Comparison of ENCODE assay signal across 16 cellular contexts in the genomic region with DNA sequence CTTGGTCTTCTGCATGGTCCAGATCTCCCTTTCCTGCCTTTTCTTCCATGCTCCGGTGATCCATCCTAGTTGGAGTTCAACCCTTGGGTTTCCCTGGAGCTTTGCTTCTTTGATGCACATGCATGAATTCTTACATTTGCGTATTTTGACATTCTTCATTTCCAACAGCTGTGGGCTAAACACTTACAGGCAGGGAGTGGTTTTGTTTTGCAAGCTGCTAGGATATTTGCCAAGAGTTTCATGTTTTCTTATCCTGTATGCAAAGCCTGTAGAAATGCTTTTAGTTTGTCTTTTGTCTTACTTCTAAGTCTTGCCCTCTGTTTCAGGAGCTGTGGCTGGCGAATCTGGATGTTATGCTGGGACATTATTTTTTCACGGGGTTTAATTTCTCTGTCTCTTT.
DNase-seq lines count a peak whose midpoint lies in the region; ATAC-seq and TF ChIP-seq lines count a peak whose summit lies in the region.
"Had no signal": no experiment of that assay in that cellular context is flagged by ENCODE, and none has a peak within 500 bp of the region (broad histone marks: within the 10 kb centered on the region; RNA-seq: fewer than 3 reads in every experiment).

No MANE protein-coding gene starts in this region.

- TF ChIP-seq CTCF in cardiac fibroblast (IDR thresholded peaks at IDR 0.05; ENCODE audit: low read depth, low read length) (no peak), hepatocyte (IDR thresholded peaks at IDR 0.05; ENCODE audit: poor library complexity) (no peak)

- H3K9me3 ChIP-seq in hepatocyte (ENCODE audit: low read depth) = no peaks in the 10 kb centered on the region
- H3K9me3 ChIP-seq: MG63 had no signal

- WGBS in hepatocyte (ENCODE audit: low lambda C conversion rate, missing lambda C conversion rate) = 70% methylated on average over 4 of the region's 4 CpGs

- no peaks in the 10 kb centered on the region for H3K36me3 ChIP-seq in hepatocyte (replicated peaks; ENCODE audit: insufficient read depth, low read depth)
- H3K36me3 ChIP-seq: MG63 had no signal

- no peaks in the 10 kb centered on the region for H3K4me1 ChIP-seq in hepatocyte (ENCODE audit: insufficient read depth)

- H3K4me3 ChIP-seq in cardiac fibroblast (replicated peaks in 1 of 2; ENCODE audit: low read depth in 2 of 2, low read length in 2 of 2) (no peak overlapping the region), hepatocyte (no peak overlapping the region)
- H3K4me3 ChIP-seq: MG63 had no signal

- no peak overlapping the region for H2AFZ ChIP-seq in hepatocyte

- no peak for TF ChIP-seq POLR2A in GM18505 (IDR thresholded peaks at IDR 0.05; ENCODE audit: borderline replicate concordance, extremely low read depth, insufficient read depth, insufficient read length)

- no peaks in the 10 kb centered on the region for H4K20me1 ChIP-seq in hepatocyte (ENCODE audit: insufficient read depth, poor library complexity, severe bottlenecking)

- no peak overlapping the region for H3K4me2 ChIP-seq in hepatocyte

- H3K9me2 ChIP-seq in hepatocyte (replicated peaks; ENCODE audit: insufficient read depth) = no peaks in the 10 kb centered on the region

- peak; percentile 12 for DNase-seq in GM04503 (ENCODE audit: low read depth)
- peak; percentile 34 to 73 for DNase-seq in cardiac fibroblast (ENCODE audit: low read depth in 2 of 2)
- peak; percentile 64 for DNase-seq in fibroblast of the conjunctiva (ENCODE audit: low read depth)
- DNase-seq in stromal cell of bone marrow (ENCODE audit: low read depth) = peak; percentile 9
- DNase-seq in hepatocyte (ENCODE audit: low spot score) = no peak
- no peak for DNase-seq in amniotic stem cell (lab: John Stamatoyannopoulos, UW)
- DNase-seq: DMS79; H9; KG1; MG63; NCI-H1092 treated with DMSO at 0.1 percent for 48 hours; NCI-H1694; NCI-H2107; NCI-H69; NK-92 treated with Interleukin-12 subunit alpha and Interleukin-12 subunit beta, amount 100 ng/mL, for 24 hours had no signal

- no peaks in the 10 kb centered on the region for H3K79me2 ChIP-seq in hepatocyte

- ATAC-seq in GM18505 (IDR thresholded peaks at IDR 0.05; ENCODE audit: unreplicated experiment) = no peak

- peaks cover 22% of the 10 kb centered on the region for H3K27me3 ChIP-seq in hepatocyte

- H3K27ac ChIP-seq in hepatocyte = no peak overlapping the region

Comparison
In these comparisons a context has a peak if more than half of its experiments do, and no peak if none do; other contexts are left out.
1. DNase-seq: peak in GM04503 (single experiment), cardiac fibroblast (2 of 2), fibroblast of the conjunctiva (single experiment) and stromal cell of bone marrow (single experiment); none in hepatocyte (single experiment) and amniotic stem cell (single experiment).